9 cellular contexts compared by ENCODE assay signal in the genomic region with DNA sequence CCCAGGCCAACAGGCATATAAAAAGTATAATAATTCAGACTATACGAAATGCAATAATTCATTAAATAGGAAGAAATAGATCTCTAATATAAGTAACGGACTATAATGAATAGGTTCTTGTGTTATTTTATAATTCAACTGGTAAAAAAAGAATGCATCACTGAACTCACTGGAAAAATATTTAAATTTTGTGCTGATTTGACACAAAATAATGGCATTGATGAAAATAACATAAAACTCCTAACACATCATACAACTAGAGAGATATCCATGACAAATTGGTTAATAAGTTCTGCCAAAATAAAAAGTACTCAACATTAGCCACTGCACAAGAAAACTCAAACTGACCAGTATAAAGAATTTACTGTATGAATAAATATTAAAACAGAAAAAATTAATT.
"Had no signal": no experiment of that assay in that cellular context is flagged by ENCODE, and none has a peak within 500 bp of the region (broad histone marks: within the 10 kb centered on the region; RNA-seq: fewer than 3 reads in every experiment).

No MANE protein-coding gene starts in this region.

- H3K9me3 ChIP-seq: HAP-1 had no signal

- H3K4me1 ChIP-seq: HAP-1 had no signal

- H3K4me2 ChIP-seq: GM23338, KMS-11 had no signal

- H3K27ac ChIP-seq: KMS-11 had no signal

- DNase-seq: H7, HFFc6, Karpas-422, KBM-7 had no signal

- H3K9ac ChIP-seq: KMS-11 had no signal

- H3K36me3 ChIP-seq: HAP-1 had no signal

- FAIRE-seq: HTR-8/SVneo had no signal

- H3K4me3 ChIP-seq: GM23338, HAP-1 had no signal

- ATAC-seq: GM23338, HCT116 had no signal
